ENCODE assay signal across 9 cellular contexts in the genomic region with DNA sequence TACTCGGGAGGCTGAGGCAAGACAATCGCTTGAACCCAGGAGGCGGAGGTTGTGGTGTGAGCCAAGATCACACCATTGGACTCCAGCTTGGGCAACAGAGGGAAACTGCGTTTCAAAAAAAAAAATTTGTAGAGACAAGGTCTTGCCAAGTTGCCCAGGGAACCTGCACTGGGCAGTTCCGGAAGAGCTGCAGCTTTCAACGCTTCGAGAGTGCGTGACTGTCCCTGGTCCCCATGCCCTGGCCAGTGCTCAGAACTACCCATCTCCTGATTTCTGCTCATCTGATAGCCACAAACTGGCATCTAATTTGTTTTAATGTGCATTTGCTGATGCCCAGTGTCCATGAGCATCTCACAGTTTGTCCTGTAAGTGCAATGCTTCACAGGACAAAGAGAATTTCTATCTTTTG.
DNase-seq lines count a peak whose midpoint lies in the region; ATAC-seq and TF ChIP-seq lines count a peak whose summit lies in the region.
"Had no signal": no experiment of that assay in that cellular context is flagged by ENCODE, and none has a peak within 500 bp of the region (broad histone marks: within the 10 kb centered on the region; RNA-seq: fewer than 3 reads in every experiment).

No MANE protein-coding gene starts in this region.

- H3K4me1 ChIP-seq in DOHH2 (ENCODE audit: control insufficient read depth, low read length) (peaks cover 32% of the 10 kb centered on the region), muscle layer of duodenum (ENCODE audit: control insufficient read depth in 1 of 2, insufficient read depth in 2 of 2, low read length in 2 of 2) (peaks cover 0 to 12% of the 10 kb centered on the region in 2 donors)

- H3F3A ChIP-seq in DOHH2 (ENCODE audit: control insufficient read depth, insufficient read depth) = peaks cover 54% of the 10 kb centered on the region

- TF ChIP-seq CTCF in DOHH2 (IDR thresholded peaks at IDR 0.05; ENCODE audit: low read depth, low read length, poor library complexity, severe bottlenecking) (no peak), choroid plexus epithelial cell (conservative IDR thresholded peaks at IDR 0.05; ENCODE audit: low read depth, low read length) (no peak)

- ATAC-seq in HG02885 (IDR thresholded peaks at IDR 0.05; ENCODE audit: poor library complexity, unreplicated experiment) (no peak), HG02981 (IDR thresholded peaks at IDR 0.05; ENCODE audit: unreplicated experiment) (no peak)

- H4K20me1 ChIP-seq in DOHH2 (ENCODE audit: control insufficient read depth, insufficient read depth, low read depth, low read length) = peaks cover 31% of the 10 kb centered on the region

- H3K36me3 ChIP-seq in DOHH2 (ENCODE audit: control insufficient read depth, low read length) (peaks cover 43% of the 10 kb centered on the region), muscle layer of duodenum (ENCODE audit: control insufficient read depth in 1 of 2, insufficient read depth in 2 of 2, low read length in 2 of 2) (peaks cover 31 to 37% of the 10 kb centered on the region in 2 donors)

- no peak overlapping the region; the same call in 1 of the 2 replicates for H3K27ac ChIP-seq in DOHH2 (ENCODE audit: low read depth, low read length)
- H3K27ac ChIP-seq in muscle layer of duodenum (ENCODE audit: low read length) = no peak overlapping the region
- H3K27ac ChIP-seq: KMS-11 had no signal

- DNase-seq in NOMO-1 treated with DMSO at 0.1 percent for 48 hours (lab: John Stamatoyannopoulos, UW; ENCODE audit: unreplicated experiment) = peak; percentile 47
- peak; percentile 47 for DNase-seq in choroid plexus epithelial cell (ENCODE audit: low read depth)
- no peak for DNase-seq in inferior parietal cortex (ENCODE audit: extremely low spot score)
- no peak for DNase-seq in NCI-H526 (lab: John Stamatoyannopoulos, UW)

- H3K9me3 ChIP-seq in DOHH2 (ENCODE audit: control insufficient read depth, insufficient read depth, low read length) = no peaks in the 10 kb centered on the region
- H3K9me3 ChIP-seq in muscle layer of duodenum (ENCODE audit: control insufficient read depth in 1 of 2, low read length in 2 of 2) = no peaks in the 10 kb centered on the region

- peak overlapping the region; percentile 91 for H3K4me2 ChIP-seq in DOHH2 (ENCODE audit: low read length)

- peaks cover 2% of the 10 kb centered on the region; the same call in 1 of the 2 replicates for H3K27me3 ChIP-seq in DOHH2 (ENCODE audit: control insufficient read depth, low read length)
- H3K27me3 ChIP-seq in muscle layer of duodenum (ENCODE audit: low read depth, low read length) = no peaks in the 10 kb centered on the region

- H3K4me3 ChIP-seq in DOHH2 (ENCODE audit: low read length) (peak overlapping the region; percentile 93), choroid plexus epithelial cell (ENCODE audit: low read depth, low read length) (peak overlapping the region; percentile 87), muscle layer of duodenum (ENCODE audit: low read depth in 1 of 2, low read length in 2 of 2) (peak overlapping the region; percentile 94 to 100)

- H3K9me2 ChIP-seq in DOHH2 (replicated peaks; ENCODE audit: control insufficient read depth, low read length) = no peaks in the 10 kb centered on the region

- H3K79me2 ChIP-seq in DOHH2 (ENCODE audit: control insufficient read depth, low read length) = peaks cover 40% of the 10 kb centered on the region

Comparison
In these comparisons a context has a peak if more than half of its experiments do, and no peak if none do; other contexts are left out.
1. DNase-seq: peak in NOMO-1 treated with DMSO at 0.1 percent for 48 hours (single experiment) and choroid plexus epithelial cell (single experiment); none in inferior parietal cortex (single experiment) and NCI-H526 (0 of 2).
2. Peak in every context shown above with its lines, with median percentiles within 50 percentile points of each other: H3K4me3 ChIP-seq.